Comparison of ENCODE assay signal across 10 cellular contexts in the genomic region with DNA sequence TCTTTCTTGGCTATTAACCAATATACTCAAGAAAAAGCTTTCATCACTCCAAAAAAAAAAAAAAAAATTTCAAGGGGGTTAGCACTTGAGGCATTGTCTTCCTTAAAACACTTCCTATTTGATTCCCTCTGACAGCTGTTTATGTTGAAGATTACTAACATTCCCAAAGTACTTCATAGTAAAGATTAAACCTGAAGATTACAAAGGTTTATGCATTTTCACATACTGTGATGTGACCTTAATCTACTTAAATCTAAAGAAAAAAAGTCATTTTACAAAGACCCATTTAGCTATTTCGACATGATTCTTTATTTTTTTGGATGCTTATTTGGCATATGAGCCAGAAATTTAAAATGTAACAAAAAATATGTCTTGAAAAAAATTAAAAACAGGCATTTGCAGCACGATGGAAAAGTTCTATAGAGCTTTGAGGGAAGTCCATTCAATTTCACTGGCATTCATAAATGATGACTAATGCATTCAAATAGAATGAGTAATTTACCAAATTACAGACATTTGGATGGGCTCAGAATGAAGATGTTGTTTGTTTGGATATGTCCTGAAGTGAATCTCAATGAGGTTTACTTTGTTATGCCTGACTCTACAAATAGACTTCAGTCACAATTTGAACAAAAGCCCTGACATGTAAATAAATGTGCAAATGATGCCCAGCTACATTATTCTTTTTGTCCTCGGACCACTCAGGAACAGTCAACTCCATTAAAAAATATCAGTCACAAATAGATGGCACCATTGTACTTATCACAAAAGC.
A peak's percentile ranks its signal among the peaks of the same experiment; 100 is the strongest.
DNase-seq lines count a peak whose midpoint lies in the region; ATAC-seq and TF ChIP-seq lines count a peak whose summit lies in the region.
"Had no signal": no experiment of that assay in that cellular context is flagged by ENCODE, and none has a peak within 500 bp of the region (broad histone marks: within the 10 kb centered on the region; RNA-seq: fewer than 3 reads in every experiment).

No MANE protein-coding gene starts in this region.

- CTCF ChIA-PET in activated CD8-positive, alpha-beta memory T cell treated with anti-CD3 and anti-CD28 coated beads, Interleukin-2, amount 10 ng/mL, durations not matched to agents 7 days and 5 days (lab: Charles Lee) = no interaction called here

- H3K4me1 Mint-ChIP-seq in activated CD8-positive, alpha-beta memory T cell treated with anti-CD3 and anti-CD28 coated beads, Interleukin-2, amount 10 ng/mL, durations not matched to agents 7 days and 5 days = no peaks in the 10 kb centered on the region

- H3K36me3 Mint-ChIP-seq in activated CD8-positive, alpha-beta memory T cell treated with anti-CD3 and anti-CD28 coated beads, Interleukin-2, amount 10 ng/mL, durations not matched to agents 7 days and 5 days = no peaks in the 10 kb centered on the region

- ATAC-seq in SK-N-SH treated with all-trans-retinoic acid at 6 μM for 48 hours (peak; percentile 72), GM19467 (IDR thresholded peaks at IDR 0.05; ENCODE audit: unreplicated experiment) (no peak)
- ATAC-seq in activated CD8-positive, alpha-beta memory T cell treated with anti-CD3 and anti-CD28 coated beads, Interleukin-2, amount 10 ng/mL, durations not matched to agents 7 days and 5 days = no peak

- H3K27ac Mint-ChIP-seq in activated CD8-positive, alpha-beta memory T cell treated with anti-CD3 and anti-CD28 coated beads, Interleukin-2, amount 10 ng/mL, durations not matched to agents 7 days and 5 days = no peak overlapping the region
- H3K27ac Mint-ChIP-seq: activated T-helper 1 cell treated with anti-CD3 and anti-CD28 coated beads, Interleukin-12 subunit alpha, Interleukin-12 subunit beta, Interleukin-2, Interleukin-4 antibody, amounts not matched to agents 30 ng/mL and 10 ng/mL and 1 ng/mL, durations not matched to agents 14 hours and 24 hours and 36 hours had no signal

- H3K27me3 Mint-ChIP-seq in activated CD8-positive, alpha-beta memory T cell treated with anti-CD3 and anti-CD28 coated beads, Interleukin-2, amount 10 ng/mL, durations not matched to agents 7 days and 5 days = no peaks in the 10 kb centered on the region

- H3K4me3 Mint-ChIP-seq in activated CD8-positive, alpha-beta memory T cell treated with anti-CD3 and anti-CD28 coated beads, Interleukin-2, amount 10 ng/mL, durations not matched to agents 7 days and 5 days = no peak overlapping the region
- H3K4me3 Mint-ChIP-seq: activated T-helper 1 cell treated with anti-CD3 and anti-CD28 coated beads, Interleukin-12 subunit alpha, Interleukin-12 subunit beta, Interleukin-2, Interleukin-4 antibody, amounts not matched to agents 30 ng/mL and 10 ng/mL and 1 ng/mL, durations not matched to agents 14 hours and 24 hours and 36 hours had no signal

- H3K9me3 Mint-ChIP-seq in activated CD8-positive, alpha-beta memory T cell treated with anti-CD3 and anti-CD28 coated beads, Interleukin-2, amount 10 ng/mL, durations not matched to agents 7 days and 5 days (ENCODE audit: low read depth) = peaks cover 2% of the 10 kb centered on the region
- H3K9me3 Mint-ChIP-seq: activated T-helper 1 cell treated with anti-CD3 and anti-CD28 coated beads, Interleukin-12 subunit alpha, Interleukin-12 subunit beta, Interleukin-2, Interleukin-4 antibody, amounts not matched to agents 30 ng/mL and 10 ng/mL and 1 ng/mL, durations not matched to agents 14 hours and 24 hours and 36 hours had no signal

- DNase-seq in AG20443 (ENCODE audit: low spot score) (peak; percentile 47), NCI-H1092 treated with DMSO at 0.1 percent for 48 hours (lab: John Stamatoyannopoulos, UW) (peak; percentile 48), iris pigment epithelial cell (ENCODE audit: low read depth) (peak; percentile 86), GF-D8 (lab: John Stamatoyannopoulos, UW) (no peak), SKM-1 treated with dmso at 0.1 percent for 144 hours (lab: John Stamatoyannopoulos, UW; ENCODE audit: unreplicated experiment) (no peak)
- DNase-seq in activated CD8-positive, alpha-beta memory T cell treated with anti-CD3 and anti-CD28 coated beads, Interleukin-2, amount 10 ng/mL, durations not matched to agents 7 days and 5 days = no peak
- DNase-seq: spleen had no signal

TF ChIP-seq in SK-N-SH treated with all-trans-retinoic acid at 6 μM for 48 hours, 23 proteins besides CTCF, POLR2A, EP300 and RAD21:
- TF ChIP-seq CSDC2 (CRISPR knock-in tag; IDR thresholded peaks at IDR 0.05) (no peak), ISL1 (CRISPR knock-in tag; IDR thresholded peaks at IDR 0.05) (peak; percentile 90), ZC3H10 (CRISPR knock-in tag; IDR thresholded peaks at IDR 0.05) (no peak), TCF4 (CRISPR knock-in tag; IDR thresholded peaks at IDR 0.05; ENCODE audit: borderline replicate concordance) (no peak), SNAI2 (CRISPR knock-in tag; IDR thresholded peaks at IDR 0.05) (no peak), ZNF70 (CRISPR knock-in tag; IDR thresholded peaks at IDR 0.05) (no peak), ZFP30 (CRISPR knock-in tag; IDR thresholded peaks at IDR 0.05) (no peak), ZNF8 (CRISPR knock-in tag; IDR thresholded peaks at IDR 0.05) (no peak), ZNF565 (CRISPR knock-in tag; conservative IDR thresholded peaks at IDR 0.05; ENCODE audit: low read depth) (no peak), OSR1 (CRISPR knock-in tag; IDR thresholded peaks at IDR 0.05) (no peak), BACH2 (CRISPR knock-in tag; IDR thresholded peaks at IDR 0.05; ENCODE audit: borderline replicate concordance) (no peak)
- TF ChIP-seq, protein P1, sequence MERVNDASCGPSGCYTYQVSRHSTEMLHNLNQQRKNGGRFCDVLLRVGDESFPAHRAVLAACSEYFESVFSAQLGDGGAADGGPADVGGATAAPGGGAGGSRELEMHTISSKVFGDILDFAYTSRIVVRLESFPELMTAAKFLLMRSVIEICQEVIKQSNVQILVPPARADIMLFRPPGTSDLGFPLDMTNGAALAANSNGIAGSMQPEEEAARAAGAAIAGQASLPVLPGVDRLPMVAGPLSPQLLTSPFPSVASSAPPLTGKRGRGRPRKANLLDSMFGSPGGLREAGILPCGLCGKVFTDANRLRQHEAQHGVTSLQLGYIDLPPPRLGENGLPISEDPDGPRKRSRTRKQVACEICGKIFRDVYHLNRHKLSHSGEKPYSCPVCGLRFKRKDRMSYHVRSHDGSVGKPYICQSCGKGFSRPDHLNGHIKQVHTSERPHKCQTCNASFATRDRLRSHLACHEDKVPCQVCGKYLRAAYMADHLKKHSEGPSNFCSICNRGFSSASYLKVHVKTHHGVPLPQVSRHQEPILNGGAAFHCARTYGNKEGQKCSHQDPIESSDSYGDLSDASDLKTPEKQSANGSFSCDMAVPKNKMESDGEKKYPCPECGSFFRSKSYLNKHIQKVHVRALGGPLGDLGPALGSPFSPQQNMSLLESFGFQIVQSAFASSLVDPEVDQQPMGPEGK (CRISPR knock-in tag; IDR thresholded peaks at IDR 0.05; ENCODE audit: borderline replicate concordance) = no peak
- TF ChIP-seq, protein P2, sequence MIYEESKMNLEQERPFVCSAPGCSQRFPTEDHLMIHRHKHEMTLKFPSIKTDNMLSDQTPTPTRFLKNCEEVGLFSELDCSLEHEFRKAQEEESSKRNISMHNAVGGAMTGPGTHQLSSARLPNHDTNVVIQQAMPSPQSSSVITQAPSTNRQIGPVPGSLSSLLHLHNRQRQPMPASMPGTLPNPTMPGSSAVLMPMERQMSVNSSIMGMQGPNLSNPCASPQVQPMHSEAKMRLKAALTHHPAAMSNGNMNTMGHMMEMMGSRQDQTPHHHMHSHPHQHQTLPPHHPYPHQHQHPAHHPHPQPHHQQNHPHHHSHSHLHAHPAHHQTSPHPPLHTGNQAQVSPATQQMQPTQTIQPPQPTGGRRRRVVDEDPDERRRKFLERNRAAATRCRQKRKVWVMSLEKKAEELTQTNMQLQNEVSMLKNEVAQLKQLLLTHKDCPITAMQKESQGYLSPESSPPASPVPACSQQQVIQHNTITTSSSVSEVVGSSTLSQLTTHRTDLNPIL (CRISPR knock-in tag; IDR thresholded peaks at IDR 0.05; ENCODE audit: low read depth) = peak; percentile 38; the same call in 1 of the 2 replicates
- TF ChIP-seq, protein P3, sequence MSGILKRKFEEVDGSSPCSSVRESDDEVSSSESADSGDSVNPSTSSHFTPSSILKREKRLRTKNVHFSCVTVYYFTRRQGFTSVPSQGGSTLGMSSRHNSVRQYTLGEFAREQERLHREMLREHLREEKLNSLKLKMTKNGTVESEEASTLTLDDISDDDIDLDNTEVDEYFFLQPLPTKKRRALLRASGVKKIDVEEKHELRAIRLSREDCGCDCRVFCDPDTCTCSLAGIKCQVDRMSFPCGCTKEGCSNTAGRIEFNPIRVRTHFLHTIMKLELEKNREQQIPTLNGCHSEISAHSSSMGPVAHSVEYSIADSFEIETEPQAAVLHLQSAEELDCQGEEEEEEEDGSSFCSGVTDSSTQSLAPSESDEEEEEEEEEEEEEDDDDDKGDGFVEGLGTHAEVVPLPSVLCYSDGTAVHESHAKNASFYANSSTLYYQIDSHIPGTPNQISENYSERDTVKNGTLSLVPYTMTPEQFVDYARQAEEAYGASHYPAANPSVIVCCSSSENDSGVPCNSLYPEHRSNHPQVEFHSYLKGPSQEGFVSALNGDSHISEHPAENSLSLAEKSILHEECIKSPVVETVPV (CRISPR knock-in tag; IDR thresholded peaks at IDR 0.05) = no peak
- TF ChIP-seq, protein P4, sequence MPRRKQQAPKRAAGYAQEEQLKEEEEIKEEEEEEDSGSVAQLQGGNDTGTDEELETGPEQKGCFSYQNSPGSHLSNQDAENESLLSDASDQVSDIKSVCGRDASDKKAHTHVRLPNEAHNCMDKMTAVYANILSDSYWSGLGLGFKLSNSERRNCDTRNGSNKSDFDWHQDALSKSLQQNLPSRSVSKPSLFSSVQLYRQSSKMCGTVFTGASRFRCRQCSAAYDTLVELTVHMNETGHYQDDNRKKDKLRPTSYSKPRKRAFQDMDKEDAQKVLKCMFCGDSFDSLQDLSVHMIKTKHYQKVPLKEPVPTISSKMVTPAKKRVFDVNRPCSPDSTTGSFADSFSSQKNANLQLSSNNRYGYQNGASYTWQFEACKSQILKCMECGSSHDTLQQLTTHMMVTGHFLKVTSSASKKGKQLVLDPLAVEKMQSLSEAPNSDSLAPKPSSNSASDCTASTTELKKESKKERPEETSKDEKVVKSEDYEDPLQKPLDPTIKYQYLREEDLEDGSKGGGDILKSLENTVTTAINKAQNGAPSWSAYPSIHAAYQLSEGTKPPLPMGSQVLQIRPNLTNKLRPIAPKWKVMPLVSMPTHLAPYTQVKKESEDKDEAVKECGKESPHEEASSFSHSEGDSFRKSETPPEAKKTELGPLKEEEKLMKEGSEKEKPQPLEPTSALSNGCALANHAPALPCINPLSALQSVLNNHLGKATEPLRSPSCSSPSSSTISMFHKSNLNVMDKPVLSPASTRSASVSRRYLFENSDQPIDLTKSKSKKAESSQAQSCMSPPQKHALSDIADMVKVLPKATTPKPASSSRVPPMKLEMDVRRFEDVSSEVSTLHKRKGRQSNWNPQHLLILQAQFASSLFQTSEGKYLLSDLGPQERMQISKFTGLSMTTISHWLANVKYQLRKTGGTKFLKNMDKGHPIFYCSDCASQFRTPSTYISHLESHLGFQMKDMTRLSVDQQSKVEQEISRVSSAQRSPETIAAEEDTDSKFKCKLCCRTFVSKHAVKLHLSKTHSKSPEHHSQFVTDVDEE (CRISPR knock-in tag; IDR thresholded peaks at IDR 0.05) = no peak

Comparison
In these comparisons a context has a peak if more than half of its experiments do, and no peak if none do; other contexts are left out.
1. DNase-seq: peak in AG20443 (single experiment), NCI-H1092 treated with DMSO at 0.1 percent for 48 hours (single experiment) and iris pigment epithelial cell (single experiment); none in GF-D8 (single experiment), activated CD8-positive, alpha-beta memory T cell treated with anti-CD3 and anti-CD28 coated beads, Interleukin-2, amount 10 ng/mL, durations not matched to agents 7 days and 5 days (single experiment) and SKM-1 treated with dmso at 0.1 percent for 144 hours (single experiment).